ENCODE assay signal across 10 cellular contexts in the genomic region with DNA sequence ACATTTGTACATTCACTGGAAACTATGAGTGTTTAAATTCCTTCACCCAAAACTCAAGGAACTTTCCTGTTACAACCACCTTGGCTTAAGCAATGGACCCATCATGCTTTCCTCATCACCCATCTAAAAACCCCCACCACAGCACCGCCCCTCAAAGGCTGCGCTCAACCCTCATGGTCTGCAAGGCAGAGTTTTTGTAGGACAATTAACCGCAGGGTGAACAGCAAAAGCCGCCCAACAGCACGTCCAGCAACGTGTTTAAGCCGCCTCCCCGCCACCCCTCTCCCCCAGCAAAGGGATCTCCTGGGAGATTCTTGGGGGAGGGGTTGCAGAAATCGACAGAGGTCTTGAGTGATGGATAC. TPM values are rescaled to one million over a fixed set of nuclear protein-coding genes. Genes with fewer than 3 reads are reported as not detected.
A peak's percentile ranks its signal among the peaks of the same experiment; 100 is the strongest.
DNase-seq lines count a peak whose midpoint lies in the region; ATAC-seq and TF ChIP-seq lines count a peak whose summit lies in the region.
"Had no signal": no experiment of that assay in that cellular context is flagged by ENCODE, and none has a peak within 500 bp of the region (broad histone marks: within the 10 kb centered on the region; RNA-seq: fewer than 3 reads in every experiment).

No MANE protein-coding gene starts in this region.

- H3K36me3 ChIP-seq in Panc1 (ENCODE audit: control insufficient read depth, insufficient read depth, low read length): peaks cover 3% of the 10 kb centered on the region; the same call in 1 of the 2 replicates
- no peaks in the 10 kb centered on the region for H3K36me3 ChIP-seq in gastroesophageal sphincter
- no peaks in the 10 kb centered on the region for H3K36me3 ChIP-seq in ovary
- H3K36me3 ChIP-seq: tibial nerve had no signal

- ATAC-seq in Panc1 (no peak), gastroesophageal sphincter (no peak), GM21447 (IDR thresholded peaks at IDR 0.05; ENCODE audit: unreplicated experiment) (no peak), HG03135 (IDR thresholded peaks at IDR 0.05; ENCODE audit: unreplicated experiment) (no peak)

- intact Hi-C loops in Panc1 (cut with micrococcal nuclease; ENCODE audit: unreplicated experiment) (no loop called here), ovary (cut with DNase I) (loop anchor here in 3 of 4 donors (2.0 to 10.0 kb wide), 6 partner anchors 51 to 523 kb away; a partner anchor contains a TSS)

- H3K4me3 ChIP-seq in Panc1 (ENCODE audit: low read depth in 2 of 2, low read length in 2 of 2) (peak overlapping the region; percentile 44 to 48; a peak in 3 of 4 replicates), gastroesophageal sphincter (peak overlapping the region; percentile 79 to 83), ovary (peak overlapping the region; percentile 49)

- TF ChIP-seq EP300 in gastroesophageal sphincter (IDR thresholded peaks at IDR 0.05): no peak
- no peak for TF ChIP-seq EP300 in ovary (IDR thresholded peaks at IDR 0.05)

- no peak for TF ChIP-seq POLR2A in gastroesophageal sphincter (IDR thresholded peaks at IDR 0.05)
- TF ChIP-seq POLR2A in ovary (IDR thresholded peaks at IDR 0.05): no peak

- no peak for TF ChIP-seq CTCF in Panc1 (IDR thresholded peaks at IDR 0.05)
- TF ChIP-seq CTCF in gastroesophageal sphincter (IDR thresholded peaks at IDR 0.05): no peak
- no peak for TF ChIP-seq CTCF in ovary (IDR thresholded peaks at IDR 0.05)

- DNase-seq in EL (peak; percentile 37), Panc1 (ENCODE audit: low read depth, low spot score) (no peak), ovary (peak in 2 of 5 donors; percentile 40 to 47), NCI-H187 (lab: John Stamatoyannopoulos, UW) (no peak), NCI-H1436 treated with DMSO at 0.1 percent for 48 hours (lab: John Stamatoyannopoulos, UW) (no peak)
- DNase-seq: cortex of kidney had no signal

- H3K27me3 ChIP-seq in Panc1 (ENCODE audit: control insufficient read depth, insufficient read depth, low read length) (peaks cover 4% of the 10 kb centered on the region; the same call in 1 of the 2 replicates), gastroesophageal sphincter (peaks cover 25% of the 10 kb centered on the region), ovary (no peaks in the 10 kb centered on the region)

- 15% methylated on average over 9 of the region's 9 CpGs; no CpG with 5 or more reads in 1 of the 2 donors for WGBS in gastroesophageal sphincter (ENCODE audit: low coverage in 1 of 2), 2 donors
- 18 to 51% (median 37%) methylated on average over 9 of the region's 9 CpGs for WGBS in ovary, 3 donors

- POLR2A ChIA-PET in Panc1 (lab: Charles Lee): no interaction called here

- H3K9me3 ChIP-seq in Panc1 (ENCODE audit: control insufficient read depth, insufficient read depth, low read depth, low read length): no peaks in the 10 kb centered on the region
- peaks cover 0 to 6% (median 0%) of the 10 kb centered on the region in 3 donors for H3K9me3 ChIP-seq in gastroesophageal sphincter
- no peaks in the 10 kb centered on the region for H3K9me3 ChIP-seq in ovary

- no peak overlapping the region for H3K27ac ChIP-seq in Panc1 (ENCODE audit: low read length)
- H3K27ac ChIP-seq in gastroesophageal sphincter: peak overlapping the region; percentile 80 to 96 (median 92)
- peak overlapping the region in 1 of 2 donors; percentile 85 for H3K27ac ChIP-seq in ovary

- peaks cover 4% of the 10 kb centered on the region; the same call in 1 of the 2 replicates for H3K4me1 ChIP-seq in Panc1 (ENCODE audit: control insufficient read depth, insufficient read depth, low read length)
- peaks cover 4 to 85% (median 11%) of the 10 kb centered on the region in 3 donors for H3K4me1 ChIP-seq in gastroesophageal sphincter
- peaks cover 7% of the 10 kb centered on the region for H3K4me1 ChIP-seq in ovary (ENCODE audit: insufficient read depth)

- in situ Hi-C loops in Panc1 (cut with HindIII; ENCODE audit: low pct_unique_long_range_greater_than_20kb, low sequenced_read_pairs): no loop called here

- CTCF ChIA-PET in Panc1 (lab: Charles Lee): no interaction called here

- BruUV-seq in Panc1 (replicated peaks; lab: Mats Ljungman, UMichigan): no TSS peak

RNA-seq across cellular contexts. Expression of a gene that starts 2.0 kb away (rescaled TPM):
- total RNA-seq in Panc1 (2021; ENCODE audit: unreplicated experiment) (5.9 TPM), gastroesophageal sphincter (10 to 100 TPM; 40.8 to 69.1 (median 63.2) TPM), ovary (10 to 100 TPM; 13.1 to 35.5 (median 31.8) TPM)
- polyA plus RNA-seq in Panc1 (2012; ENCODE audit: insufficient read length): 8.6 TPM
- polyA plus RNA-seq in ovary: 10 to 100 TPM; 11.4 to 19.3 TPM
